In the genomic region with DNA sequence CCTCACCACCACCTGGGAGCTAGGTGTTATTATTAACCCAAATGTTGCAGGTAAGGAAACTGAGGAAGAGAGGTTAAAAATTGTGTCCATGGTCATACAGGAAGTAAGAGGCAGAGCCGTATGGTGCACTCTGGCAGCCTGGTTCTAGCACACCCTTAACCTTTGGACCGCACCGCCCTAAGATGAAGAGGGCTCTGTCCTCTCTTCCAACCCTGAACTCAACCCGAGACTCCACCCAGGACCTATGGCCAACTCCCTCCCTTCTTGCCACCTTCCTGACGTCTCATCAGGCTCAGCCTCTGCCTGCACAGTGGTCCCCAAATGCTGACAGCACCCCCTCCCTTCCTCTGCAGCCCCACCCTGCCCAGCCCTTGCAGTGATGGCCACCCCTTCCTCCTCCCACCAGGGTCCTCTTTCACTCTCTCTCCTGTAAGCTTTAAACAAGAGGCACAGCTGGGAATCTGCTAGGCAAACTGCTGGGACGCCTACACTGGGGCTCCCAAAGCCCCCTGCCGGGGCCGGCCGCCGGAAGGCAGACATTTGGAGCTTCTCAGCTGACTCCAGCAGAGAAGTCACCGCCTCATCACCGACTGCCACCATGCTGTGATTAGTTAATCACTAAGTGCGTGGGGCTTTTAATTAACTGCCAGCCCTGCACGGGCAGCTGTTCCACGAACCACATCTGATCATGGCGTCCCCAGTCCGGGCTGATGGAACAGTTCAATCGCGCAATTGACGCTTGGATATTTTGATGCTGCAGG, we compare ENCODE assay signal across 19 cellular contexts. TPM values are rescaled to one million over a fixed set of nuclear protein-coding genes. Genes with fewer than 3 reads are reported as not detected.
DNase-seq lines count a peak whose midpoint lies in the region; ATAC-seq and TF ChIP-seq lines count a peak whose summit lies in the region.
"Had no signal": no experiment of that assay in that cellular context is flagged by ENCODE, and none has a peak within 500 bp of the region (broad histone marks: within the 10 kb centered on the region; RNA-seq: fewer than 3 reads in every experiment).

No MANE protein-coding gene starts in this region.

- intact Hi-C loops in colonic mucosa (cut with DNase I), result no loop called here
- intact Hi-C loops in transverse colon (cut with DNase I; ENCODE audit: low total_unique reads), result no loop called here
- intact Hi-C loops in breast epithelium (cut with DNase I; ENCODE audit: low total_unique reads), result no loop called here

- TF ChIP-seq CTCF in colonic mucosa (IDR thresholded peaks at IDR 0.05), result no peak
- TF ChIP-seq CTCF in transverse colon (IDR thresholded peaks at IDR 0.05), result no peak
- TF ChIP-seq CTCF in breast epithelium (IDR thresholded peaks at IDR 0.05), result no peak

- DNase-seq in NCI-H2227 (lab: John Stamatoyannopoulos, UW; ENCODE audit: unreplicated experiment) (peak; percentile 3), NCI-H2227 treated with DMSO at 0.1 percent for 48 hours (lab: John Stamatoyannopoulos, UW) (no peak), NCI-H1694 treated with DMSO at 0.1 percent for 48 hours (lab: John Stamatoyannopoulos, UW) (peak; percentile 60), colonic mucosa (peak; percentile 77), transverse colon (peak; percentile 69), breast epithelium (ENCODE audit: low spot score in 2 of 2) (no peak)
- DNase-seq: Caco-2, DND-41, GDM1, NCI-H1436, NCI-H2107, NCI-H510A, OCI-M1 had no signal

- H3K27ac ChIP-seq in colonic mucosa, result no peak overlapping the region
- peak overlapping the region in 2 of 4 donors; percentile 3 to 22 for H3K27ac ChIP-seq in transverse colon
- no peak overlapping the region for H3K27ac ChIP-seq in breast epithelium
- H3K27ac ChIP-seq: A549, RWPE1, SJSA1 had no signal

- no peak for TF ChIP-seq EP300 in transverse colon (IDR thresholded peaks at IDR 0.05; ENCODE audit: low read depth)

- H3K9ac ChIP-seq in colonic mucosa (ENCODE audit: low read depth in 2 of 2, low read length in 2 of 2), result no peak overlapping the region

- WGBS in transverse colon (ENCODE audit: low coverage in 1 of 2), 2 donors, result 60 to 71% methylated on average over 5 to 20 of the region's 20 CpGs

- no peaks in the 10 kb centered on the region for H3K27me3 ChIP-seq in colonic mucosa
- H3K27me3 ChIP-seq in transverse colon, result no peaks in the 10 kb centered on the region
- H3K27me3 ChIP-seq in breast epithelium, result no peaks in the 10 kb centered on the region
- H3K27me3 ChIP-seq: SJSA1 had no signal

- no peak for ATAC-seq in GM18520 (IDR thresholded peaks at IDR 0.05; ENCODE audit: unreplicated experiment)
- ATAC-seq: A549 had no signal

- in situ Hi-C loops in transverse colon (cut with MboI; ENCODE audit: low pct_ligation_motif_present in 1 of 4, low pct_unique_long_range_greater_than_20kb in 1 of 4, low sequenced_read_pairs in 3 of 4), result loop anchor here in 1 of 4 donors (10.0 kb wide), 1 partner anchor 672 kb away; no protein-coding TSS in a partner anchor

- TF ChIP-seq POLR2A in transverse colon (IDR thresholded peaks at IDR 0.05), result no peak
- TF ChIP-seq POLR2A in breast epithelium (IDR thresholded peaks at IDR 0.05), result no peak

- H3K36me3 ChIP-seq in colonic mucosa (no peaks in the 10 kb centered on the region), transverse colon (no peaks in the 10 kb centered on the region), breast epithelium (no peaks in the 10 kb centered on the region)
- H3K36me3 ChIP-seq: SJSA1 had no signal

- H3K4me3 ChIP-seq in colonic mucosa (no peak overlapping the region), transverse colon (no peak overlapping the region), breast epithelium (no peak overlapping the region)
- H3K4me3 ChIP-seq: A549, SJSA1 had no signal

- H3K9me3 ChIP-seq in colonic mucosa (no peaks in the 10 kb centered on the region), transverse colon (no peaks in the 10 kb centered on the region), breast epithelium (no peaks in the 10 kb centered on the region)
- H3K9me3 ChIP-seq: A549, Caco-2, SJSA1 had no signal

- H3K4me1 ChIP-seq in colonic mucosa, result no peaks in the 10 kb centered on the region
- peaks cover 0 to 13% (median 3%) of the 10 kb centered on the region in 4 donors for H3K4me1 ChIP-seq in transverse colon
- H3K4me1 ChIP-seq in breast epithelium, result no peaks in the 10 kb centered on the region
- H3K4me1 ChIP-seq: A549, Caco-2, SJSA1 had no signal

RNA-seq across cellular contexts. Expression of gene C16orf78, which starts 16.7 kb away (rescaled TPM):
- total RNA-seq in colonic mucosa (not detected), transverse colon (not detected), breast epithelium (not detected)
- total RNA-seq: Caco-2, H4, LHCN-M2, SJSA1 had no signal

Comparison
In these comparisons a context has a peak if more than half of its experiments do, and no peak if none do; other contexts are left out.
1. DNase-seq: peak in NCI-H2227 (single experiment), NCI-H1694 treated with DMSO at 0.1 percent for 48 hours (single experiment), colonic mucosa (single experiment) and transverse colon (single experiment); none in NCI-H2227 treated with DMSO at 0.1 percent for 48 hours (single experiment) and breast epithelium (0 of 2).